ENCODE assay signal across 18 cellular contexts in genomic region chr14:92491782-92492181, GRCh38.
"Had no signal": no experiment of that assay in that cellular context is flagged by ENCODE, and none has a peak within 500 bp of the region (broad histone marks: within the 10 kb centered on the region; RNA-seq: fewer than 3 reads in every experiment).

No MANE protein-coding gene starts in this region.

- H3K9me3 ChIP-seq: body of pancreas, gastroesophageal sphincter, heart left ventricle, SK-N-SH had no signal

- H3K4me3 ChIP-seq: body of pancreas, coronary artery, gastroesophageal sphincter, heart left ventricle had no signal

- DNase-seq: activated CD4-positive, alpha-beta T cell treated with anti-CD3 and anti-CD28 coated beads for 36 hours; activated CD4-positive, alpha-beta T cell treated with anti-CD3 and anti-CD28 coated beads, Interleukin-2, amount 50 U/mL, for 48 hours; activated naive CD4-positive, alpha-beta T cell; activated naive CD8-positive, alpha-beta T cell treated with anti-CD3 and anti-CD28 coated beads for 36 hours; central memory CD4-positive, alpha-beta T cell; effector CD8-positive, alpha-beta T cell; kidney glomerular epithelial cell; SK-N-SH; stimulated activated CD8-positive, alpha-beta memory T cell treated with anti-CD3 and anti-CD28 coated beads, Interleukin-4, amount 100 ng/mL, for 48 hours; stimulated activated naive CD4-positive, alpha-beta T cell treated with Interleukin-2 at 50 U/mL for 16 hours; T-cell had no signal

- H3K36me3 ChIP-seq: gastroesophageal sphincter, heart left ventricle had no signal

- H3K27me3 ChIP-seq: body of pancreas, gastroesophageal sphincter, heart left ventricle had no signal

- H3K4me1 ChIP-seq: body of pancreas had no signal

- ATAC-seq: activated CD4-positive, alpha-beta T cell treated with anti-CD3 and anti-CD28 coated beads for 36 hours; activated T-helper 17 cell treated with anti-CD3 and anti-CD28 coated beads, Interleukin-2, amount 50 U/mL, for 72 hours; body of pancreas; natural killer cell treated with Interleukin-12 subunit alpha and Interleukin-12 subunit beta and Interleukin-15 and Interleukin-18, amount 100 ng/mL, for 72 hours; T-cell; WTC11 had no signal
